28 cellular contexts compared by ENCODE assay signal in genomic region chr1:15852828-15853302, GRCh38. TPM values are rescaled to one million over a fixed set of nuclear protein-coding genes. Genes with fewer than 3 reads are reported as not detected.
DNase-seq lines count a peak whose midpoint lies in the region; ATAC-seq, FAIRE-seq and TF ChIP-seq lines count a peak whose summit lies in the region.
"Had no signal": no experiment of that assay in that cellular context is flagged by ENCODE, and none has a peak within 500 bp of the region (broad histone marks: within the 10 kb centered on the region; RNA-seq: fewer than 3 reads in every experiment).

No MANE protein-coding gene starts in this region.

- no peaks in the 10 kb centered on the region for H3K9me3 Mint-ChIP-seq in mesothelial cell of epicardium
- H3K9me3 Mint-ChIP-seq: activated naive CD8-positive, alpha-beta T cell treated with anti-CD3 and anti-CD28 coated beads for 36 hours; central memory CD8-positive, alpha-beta T cell; memory B cell; T-helper 1 cell treated with Interleukin-12 subunit alpha and Interleukin-12 subunit beta and Interleukin-4 antibody, amounts not matched to agents 30 μg/mL and 1 μg/mL, for 36 hours had no signal

- peaks cover 27% of the 10 kb centered on the region for H3K4me1 Mint-ChIP-seq in mesothelial cell of epicardium

- H3K9ac ChIP-seq in SU-DHL-6 (ENCODE audit: low read length), result no peak overlapping the region

- H3K4me1 ChIP-seq in DOHH2 (ENCODE audit: control insufficient read depth, low read length), result peaks cover 57% of the 10 kb centered on the region
- H3K4me1 ChIP-seq: BE2C had no signal

- ATAC-seq in HG02970 (IDR thresholded peaks at IDR 0.05; ENCODE audit: low FRiP score, unreplicated experiment) (no peak), HG02852 (IDR thresholded peaks at IDR 0.05; ENCODE audit: unreplicated experiment) (no peak)
- ATAC-seq: activated CD8-positive, alpha-beta T cell treated with anti-CD3 and anti-CD28 coated beads, Interleukin-2, amount 10 ng/mL, durations not matched to agents 7 days and 5 days; gastroesophageal sphincter; left colon; stimulated activated naive CD8-positive, alpha-beta T cell treated with anti-CD3 and anti-CD28 coated beads, Interleukin-15, Interleukin-2, amounts not matched to agents 100 U/mL and 50 U/mL, for 24 hours had no signal

- no peaks in the 10 kb centered on the region for H3K36me3 Mint-ChIP-seq in mesothelial cell of epicardium
- H3K36me3 Mint-ChIP-seq: memory B cell had no signal

- no peaks in the 10 kb centered on the region for H3K27me3 ChIP-seq in DOHH2 (ENCODE audit: control insufficient read depth, low read length)
- no peaks in the 10 kb centered on the region for H3K27me3 ChIP-seq in SU-DHL-6 (ENCODE audit: low read length)
- H3K27me3 ChIP-seq: BE2C, esophagus squamous epithelium, gastroesophageal sphincter, hepatocyte, testis had no signal

- H3K4me3 Mint-ChIP-seq in mesothelial cell of epicardium, result no peak overlapping the region
- H3K4me3 Mint-ChIP-seq: activated CD8-positive, alpha-beta T cell treated with anti-CD3 and anti-CD28 coated beads, Interleukin-2, amount 10 ng/mL, durations not matched to agents 7 days and 5 days; activated naive CD8-positive, alpha-beta T cell treated with anti-CD3 and anti-CD28 coated beads for 36 hours; central memory CD8-positive, alpha-beta T cell; memory B cell; T-helper 1 cell treated with Interleukin-12 subunit alpha and Interleukin-12 subunit beta and Interleukin-4 antibody, amounts not matched to agents 30 μg/mL and 1 μg/mL, for 36 hours had no signal

- H3K4me2 ChIP-seq in DOHH2 (ENCODE audit: low read length) (peak overlapping the region; percentile 90), SU-DHL-6 (ENCODE audit: low read depth, low read length, poor library complexity, severe bottlenecking) (peak overlapping the region; percentile 94)
- H3K4me2 ChIP-seq: hepatocyte had no signal

- H3K27ac Mint-ChIP-seq in mesothelial cell of epicardium, result peak overlapping the region; percentile 72
- H3K27ac Mint-ChIP-seq: activated CD8-positive, alpha-beta T cell treated with anti-CD3 and anti-CD28 coated beads, Interleukin-2, amount 10 ng/mL, durations not matched to agents 7 days and 5 days; activated naive CD8-positive, alpha-beta T cell treated with anti-CD3 and anti-CD28 coated beads for 36 hours; memory B cell; T-helper 1 cell treated with Interleukin-12 subunit alpha and Interleukin-12 subunit beta and Interleukin-4 antibody, amounts not matched to agents 30 μg/mL and 1 μg/mL, for 36 hours had no signal

- no peak overlapping the region for H2AFZ ChIP-seq in SU-DHL-6 (ENCODE audit: low read depth, low read length, severe bottlenecking)
- H2AFZ ChIP-seq: hepatocyte had no signal

- no peaks in the 10 kb centered on the region for H3K27me3 Mint-ChIP-seq in mesothelial cell of epicardium (ENCODE audit: low read depth)
- H3K27me3 Mint-ChIP-seq: activated naive CD8-positive, alpha-beta T cell treated with anti-CD3 and anti-CD28 coated beads for 36 hours; central memory CD8-positive, alpha-beta T cell; memory B cell had no signal

- FAIRE-seq in HTR-8/SVneo (lab: Jason Lieb, UNC), result no peak
- FAIRE-seq: astrocyte, endometrium had no signal

- H3K27ac ChIP-seq in 22Rv1, result peak overlapping the region; percentile 98; the same call in 1 of the 2 replicates
- no peak overlapping the region for H3K27ac ChIP-seq in DOHH2 (ENCODE audit: low read depth, low read length)
- H3K27ac ChIP-seq in SU-DHL-6 (ENCODE audit: low read depth, low read length), result no peak overlapping the region
- H3K27ac ChIP-seq: testis had no signal

- H3K9me3 ChIP-seq in DOHH2 (ENCODE audit: control insufficient read depth, insufficient read depth, low read length) (no peaks in the 10 kb centered on the region), SU-DHL-6 (ENCODE audit: insufficient read depth, low read length) (no peaks in the 10 kb centered on the region)
- H3K9me3 ChIP-seq: BE2C, esophagus squamous epithelium, gastroesophageal sphincter, testis had no signal

- H3K79me2 ChIP-seq in DOHH2 (ENCODE audit: control insufficient read depth, low read length) (peaks cover 100% of the 10 kb centered on the region), SU-DHL-6 (ENCODE audit: insufficient read depth, low read length) (peaks cover 100% of the 10 kb centered on the region)

- H3K36me3 ChIP-seq in DOHH2 (ENCODE audit: control insufficient read depth, low read length) (peaks cover 42% of the 10 kb centered on the region), SU-DHL-6 (ENCODE audit: low read length) (no peaks in the 10 kb centered on the region)
- H3K36me3 ChIP-seq: BE2C, gastroesophageal sphincter had no signal

- H3K4me3 ChIP-seq in DOHH2 (ENCODE audit: low read length) (no peak overlapping the region), SU-DHL-6 (ENCODE audit: insufficient read depth, low read length, poor library complexity, severe bottlenecking) (no peak overlapping the region)
- H3K4me3 ChIP-seq: esophagus squamous epithelium, gastroesophageal sphincter, hepatocyte, testis had no signal

- DNase-seq in mesothelial cell of epicardium (ENCODE audit: low spot score in 2 of 2, unreplicated experiment in 2 of 2) (no peak), amniotic stem cell (lab: John Stamatoyannopoulos, UW) (no peak), HTR-8/SVneo (ENCODE audit: insufficient read length, low spot score) (no peak)
- DNase-seq: activated CD8-positive, alpha-beta T cell treated with anti-CD3 and anti-CD28 coated beads, Interleukin-2, amount 10 ng/mL, durations not matched to agents 7 days and 5 days; activated effector memory CD4-positive, alpha-beta T cell treated with Interleukin-2 at 50 U/mL for 16 hours; activated naive CD8-positive, alpha-beta T cell treated with anti-CD3 and anti-CD28 coated beads for 36 hours; BE2C; DND-41; esophagus squamous epithelium; HCEC 1CT; KG1; left colon; NCI-H1048; NCI-H1694 treated with DMSO at 0.1 percent for 48 hours; stimulated activated naive CD8-positive, alpha-beta T cell treated with anti-CD3 and anti-CD28 coated beads, Interleukin-15, Interleukin-2, amounts not matched to agents 100 U/mL and 50 U/mL, for 24 hours; testis had no signal

- H4K20me1 ChIP-seq in DOHH2 (ENCODE audit: control insufficient read depth, insufficient read depth, low read depth, low read length), result peaks cover 25% of the 10 kb centered on the region
- H4K20me1 ChIP-seq in SU-DHL-6 (ENCODE audit: low read depth, low read length), result peaks cover 12% of the 10 kb centered on the region

- no peak for TF ChIP-seq CTCF in 22Rv1 (IDR thresholded peaks at IDR 0.05)
- no peak for TF ChIP-seq CTCF in DOHH2 (IDR thresholded peaks at IDR 0.05; ENCODE audit: low read depth, low read length, poor library complexity, severe bottlenecking)
- no peak for TF ChIP-seq CTCF in SU-DHL-6 (IDR thresholded peaks at IDR 0.05; ENCODE audit: insufficient read depth, low read length, poor library complexity, severe bottlenecking)
- TF ChIP-seq CTCF in mesothelial cell of epicardium (IDR thresholded peaks at IDR 0.05; ENCODE audit: unreplicated experiment), result no peak

- H3F3A ChIP-seq in DOHH2 (ENCODE audit: control insufficient read depth, insufficient read depth) (peaks cover 13% of the 10 kb centered on the region), SU-DHL-6 (ENCODE audit: insufficient read depth) (peaks cover 11% of the 10 kb centered on the region; the same call in 1 of the 2 replicates)

- H3K9me2 ChIP-seq in DOHH2 (replicated peaks; ENCODE audit: control insufficient read depth, low read length) (no peaks in the 10 kb centered on the region), SU-DHL-6 (replicated peaks; ENCODE audit: insufficient read depth, low read length) (no peaks in the 10 kb centered on the region)

RNA-seq across cellular contexts. Expression of gene SPEN, which starts 5.4 kb away (rescaled TPM):
- 74.5 to 88.0 TPM (median 82.1 TPM) in 3 replicates for total RNA-seq in mesothelial cell of epicardium

RNA-seq across cellular contexts. Expression of gene UQCRHL, which starts 45.4 kb away (rescaled TPM):
- total RNA-seq in mesothelial cell of epicardium, result 2.8 to 3.5 TPM (median 3.0 TPM) in 3 replicates
